Comparison of ENCODE assay signal across 17 cellular contexts in genomic region chr1:207836616-207837352, GRCh38.
A peak's percentile ranks its signal among the peaks of the same experiment; 100 is the strongest.
DNase-seq lines count a peak whose midpoint lies in the region; ATAC-seq and TF ChIP-seq lines count a peak whose summit lies in the region.
"Had no signal": no experiment of that assay in that cellular context is flagged by ENCODE, and none has a peak within 500 bp of the region (broad histone marks: within the 10 kb centered on the region; RNA-seq: fewer than 3 reads in every experiment).

No MANE protein-coding gene starts in this region.

- WGBS in mammary epithelial cell (ENCODE audit: low coverage, missing lambda C conversion rate), result 98% methylated on average over 15 of the region's 15 CpGs

- no peak overlapping the region for H2AFZ ChIP-seq in mammary epithelial cell (ENCODE audit: low read depth, low read length)
- H2AFZ ChIP-seq in neural progenitor cell (replicated peaks), result no peak overlapping the region
- H2AFZ ChIP-seq: hepatocyte had no signal

- no peak overlapping the region for H3K4me3 ChIP-seq in breast epithelium
- H3K4me3 ChIP-seq in mammary epithelial cell (replicated peaks in 1 of 3; ENCODE audit: insufficient read depth in 1 of 3, low read depth in 2 of 3, low read length in 3 of 3), result no peak overlapping the region
- no peak overlapping the region for H3K4me3 ChIP-seq in neural progenitor cell
- H3K4me3 ChIP-seq: hepatocyte had no signal

- CTCF ChIA-PET in mammary epithelial cell (lab: Charles Lee; ENCODE audit: low non-redundant PET), result no interaction called here

- DNase-seq in breast epithelium (ENCODE audit: low spot score in 2 of 2), result no peak
- no peak for DNase-seq in mammary epithelial cell
- DNase-seq in effector memory CD8-positive, alpha-beta T cell, result no peak
- no peak for DNase-seq in neural progenitor cell (ENCODE audit: low spot score)
- no peak for DNase-seq in stimulated activated naive CD8-positive, alpha-beta T cell treated with anti-CD3 and anti-CD28 coated beads, Interleukin-15, amount 100 ng/mL, for 72 hours
- DNase-seq in stimulated activated CD4-positive, alpha-beta T cell treated with anti-CD3 and anti-CD28 coated beads, Interleukin-4, amount 100 ng/mL, for 1 hour, result no peak
- DNase-seq: activated CD4-positive, alpha-beta T cell treated with anti-CD3 and anti-CD28 coated beads, Interleukin-2, amount 10 ng/mL, durations not matched to agents 7 days and 5 days; activated naive CD4-positive, alpha-beta T cell treated with anti-CD3 and anti-CD28 coated beads, Interleukin-2, amount 10 ng/mL, durations not matched to agents 7 days and 5 days; cerebellar nuclear complex; left colon; NCI-H187 treated with DMSO at 0.1 percent for 48 hours; NCI-H748 treated with DMSO at 0.1 percent for 48 hours; T-helper 1 cell had no signal

- dilution Hi-C loops in mammary epithelial cell (cut with HindIII; ENCODE audit: low sequenced_read_pairs), result no loop called here

- in situ Hi-C loops in mammary epithelial cell (cut with MboI; ENCODE audit: low sequenced_read_pairs in 2 of 2), result no loop called here

- H3F3A ChIP-seq in neural progenitor cell (ENCODE audit: low read depth), result no peaks in the 10 kb centered on the region

- H3K36me3 ChIP-seq in breast epithelium (no peaks in the 10 kb centered on the region), mammary epithelial cell (ENCODE audit: insufficient read depth, low read length) (no peaks in the 10 kb centered on the region), neural progenitor cell (no peaks in the 10 kb centered on the region)

- H3K27me3 ChIP-seq in breast epithelium (no peaks in the 10 kb centered on the region), mammary epithelial cell (ENCODE audit: insufficient read depth, low read length) (no peaks in the 10 kb centered on the region), neural progenitor cell (no peaks in the 10 kb centered on the region)
- H3K27me3 ChIP-seq: hepatocyte had no signal

- H4K20me1 ChIP-seq in mammary epithelial cell (ENCODE audit: insufficient read depth, low read length), result no peaks in the 10 kb centered on the region
- H4K20me1 ChIP-seq in neural progenitor cell (ENCODE audit: low read depth), result no peaks in the 10 kb centered on the region

- H3K27ac ChIP-seq in breast epithelium, result peak overlapping the region; percentile 20 to 85
- no peak overlapping the region for H3K27ac ChIP-seq in mammary epithelial cell (ENCODE audit: insufficient read depth, low read depth, low read length)
- H3K27ac ChIP-seq in neural progenitor cell, result no peak overlapping the region
- H3K27ac ChIP-seq: hepatocyte had no signal

- H3K4me2 ChIP-seq in mammary epithelial cell (ENCODE audit: insufficient read depth, low read depth, low read length) (no peak overlapping the region), neural progenitor cell (no peak overlapping the region)
- H3K4me2 ChIP-seq: hepatocyte had no signal

- no peaks in the 10 kb centered on the region for H3K9me3 ChIP-seq in breast epithelium
- no peaks in the 10 kb centered on the region for H3K9me3 ChIP-seq in mammary epithelial cell (replicated peaks; ENCODE audit: insufficient read depth, low read length)
- no peaks in the 10 kb centered on the region for H3K9me3 ChIP-seq in neural progenitor cell (ENCODE audit: low read depth)

- H3K27ac Mint-ChIP-seq in effector memory CD8-positive, alpha-beta T cell, result peak overlapping the region; percentile 93 to 100
- peak overlapping the region; percentile 26 for H3K27ac Mint-ChIP-seq in neural progenitor cell
- peak overlapping the region in 1 of 2 donors; percentile 56 for H3K27ac Mint-ChIP-seq in stimulated activated naive CD8-positive, alpha-beta T cell treated with anti-CD3 and anti-CD28 coated beads, Interleukin-15, amount 100 ng/mL, for 72 hours
- H3K27ac Mint-ChIP-seq: activated CD4-positive, alpha-beta T cell treated with anti-CD3 and anti-CD28 coated beads, Interleukin-2, amount 10 ng/mL, durations not matched to agents 7 days and 5 days; activated naive CD4-positive, alpha-beta T cell treated with anti-CD3 and anti-CD28 coated beads, Interleukin-2, amount 10 ng/mL, durations not matched to agents 7 days and 5 days had no signal

- H3K4me1 ChIP-seq in breast epithelium, result peaks cover 3 to 17% of the 10 kb centered on the region in 2 donors
- H3K4me1 ChIP-seq in mammary epithelial cell (ENCODE audit: insufficient read depth, low read length), result peaks cover 5% of the 10 kb centered on the region
- peaks cover 1% of the 10 kb centered on the region for H3K4me1 ChIP-seq in neural progenitor cell

- H3K4me1 Mint-ChIP-seq in effector memory CD8-positive, alpha-beta T cell (ENCODE audit: low read depth in 2 of 2), result peaks cover 68 to 79% of the 10 kb centered on the region in 2 donors
- H3K4me1 Mint-ChIP-seq in neural progenitor cell, result peaks cover 8% of the 10 kb centered on the region
- peaks cover 94% of the 10 kb centered on the region for H3K4me1 Mint-ChIP-seq in stimulated activated naive CD8-positive, alpha-beta T cell treated with anti-CD3 and anti-CD28 coated beads, Interleukin-15, amount 100 ng/mL, for 72 hours

- H3K27me3 Mint-ChIP-seq in effector memory CD8-positive, alpha-beta T cell, result no peaks in the 10 kb centered on the region
- peaks cover 4% of the 10 kb centered on the region for H3K27me3 Mint-ChIP-seq in neural progenitor cell (ENCODE audit: insufficient read depth, low read depth)
- no peaks in the 10 kb centered on the region for H3K27me3 Mint-ChIP-seq in stimulated activated naive CD8-positive, alpha-beta T cell treated with anti-CD3 and anti-CD28 coated beads, Interleukin-15, amount 100 ng/mL, for 72 hours
- H3K27me3 Mint-ChIP-seq: activated CD4-positive, alpha-beta T cell treated with anti-CD3 and anti-CD28 coated beads, Interleukin-2, amount 10 ng/mL, durations not matched to agents 7 days and 5 days; activated naive CD4-positive, alpha-beta T cell treated with anti-CD3 and anti-CD28 coated beads, Interleukin-2, amount 10 ng/mL, durations not matched to agents 7 days and 5 days had no signal

- H3K4me3 Mint-ChIP-seq in effector memory CD8-positive, alpha-beta T cell, result no peak overlapping the region
- no peak overlapping the region for H3K4me3 Mint-ChIP-seq in neural progenitor cell
- no peak overlapping the region for H3K4me3 Mint-ChIP-seq in stimulated activated naive CD8-positive, alpha-beta T cell treated with anti-CD3 and anti-CD28 coated beads, Interleukin-15, amount 100 ng/mL, for 72 hours
- H3K4me3 Mint-ChIP-seq: activated CD4-positive, alpha-beta T cell treated with anti-CD3 and anti-CD28 coated beads, Interleukin-2, amount 10 ng/mL, durations not matched to agents 7 days and 5 days; activated naive CD4-positive, alpha-beta T cell treated with anti-CD3 and anti-CD28 coated beads, Interleukin-2, amount 10 ng/mL, durations not matched to agents 7 days and 5 days had no signal

- no peak for TF ChIP-seq POLR2A in breast epithelium (IDR thresholded peaks at IDR 0.05)

- H3K36me3 Mint-ChIP-seq in effector memory CD8-positive, alpha-beta T cell (ENCODE audit: insufficient read depth), result peaks cover 24% of the 10 kb centered on the region
- H3K36me3 Mint-ChIP-seq in neural progenitor cell, result peaks cover 11% of the 10 kb centered on the region

- H3K9ac ChIP-seq in mammary epithelial cell (ENCODE audit: insufficient read depth, low read length), result no peak overlapping the region
- H3K9ac ChIP-seq in neural progenitor cell, result no peak overlapping the region

- H3K9me3 Mint-ChIP-seq in effector memory CD8-positive, alpha-beta T cell, result no peaks in the 10 kb centered on the region
- H3K9me3 Mint-ChIP-seq in neural progenitor cell, result peaks cover 2% of the 10 kb centered on the region
- peaks cover 0 to 4% of the 10 kb centered on the region in 2 donors for H3K9me3 Mint-ChIP-seq in stimulated activated naive CD8-positive, alpha-beta T cell treated with anti-CD3 and anti-CD28 coated beads, Interleukin-15, amount 100 ng/mL, for 72 hours
- H3K9me3 Mint-ChIP-seq: activated CD4-positive, alpha-beta T cell treated with anti-CD3 and anti-CD28 coated beads, Interleukin-2, amount 10 ng/mL, durations not matched to agents 7 days and 5 days; activated naive CD4-positive, alpha-beta T cell treated with anti-CD3 and anti-CD28 coated beads, Interleukin-2, amount 10 ng/mL, durations not matched to agents 7 days and 5 days had no signal

- H3K79me2 ChIP-seq in mammary epithelial cell (ENCODE audit: insufficient read depth, low read length) (peaks cover 87% of the 10 kb centered on the region), neural progenitor cell (ENCODE audit: low read depth) (no peaks in the 10 kb centered on the region)

- BruUV-seq in mammary epithelial cell (replicated peaks; lab: Mats Ljungman, UMichigan), result no TSS peak

- intact Hi-C loops in breast epithelium (cut with DNase I; ENCODE audit: low total_unique reads) (no loop called here), mammary epithelial cell (cut with micrococcal nuclease) (no loop called here)

- TF ChIP-seq CTCF in breast epithelium (IDR thresholded peaks at IDR 0.05) (no peak), mammary epithelial cell (conservative IDR thresholded peaks at IDR 0.05 in 1 of 2, IDR thresholded peaks at IDR 0.05 in 1 of 2; ENCODE audit: extremely low read depth in 1 of 2, insufficient read depth in 1 of 2, low read depth in 1 of 2, low read length in 2 of 2) (no peak), neural progenitor cell (IDR thresholded peaks at IDR 0.05) (no peak)

- ATAC-seq in effector memory CD8-positive, alpha-beta T cell (replicated peaks), result no peak
- ATAC-seq in stimulated activated naive CD8-positive, alpha-beta T cell treated with anti-CD3 and anti-CD28 coated beads, Interleukin-15, amount 100 ng/mL, for 72 hours, result no peak
- ATAC-seq in HG03045 (IDR thresholded peaks at IDR 0.05; ENCODE audit: unreplicated experiment) (no peak), HG03175 (IDR thresholded peaks at IDR 0.05; ENCODE audit: unreplicated experiment) (no peak)
- ATAC-seq: HCT116, left colon had no signal

Comparison
In these comparisons a context has a peak if more than half of its experiments do, and no peak if none do; other contexts are left out.
1. H3K27ac ChIP-seq: peak in breast epithelium (2 of 2); none in mammary epithelial cell (single experiment) and neural progenitor cell (single experiment).